ENCODE assay signal across 8 cellular contexts in the genomic region with DNA sequence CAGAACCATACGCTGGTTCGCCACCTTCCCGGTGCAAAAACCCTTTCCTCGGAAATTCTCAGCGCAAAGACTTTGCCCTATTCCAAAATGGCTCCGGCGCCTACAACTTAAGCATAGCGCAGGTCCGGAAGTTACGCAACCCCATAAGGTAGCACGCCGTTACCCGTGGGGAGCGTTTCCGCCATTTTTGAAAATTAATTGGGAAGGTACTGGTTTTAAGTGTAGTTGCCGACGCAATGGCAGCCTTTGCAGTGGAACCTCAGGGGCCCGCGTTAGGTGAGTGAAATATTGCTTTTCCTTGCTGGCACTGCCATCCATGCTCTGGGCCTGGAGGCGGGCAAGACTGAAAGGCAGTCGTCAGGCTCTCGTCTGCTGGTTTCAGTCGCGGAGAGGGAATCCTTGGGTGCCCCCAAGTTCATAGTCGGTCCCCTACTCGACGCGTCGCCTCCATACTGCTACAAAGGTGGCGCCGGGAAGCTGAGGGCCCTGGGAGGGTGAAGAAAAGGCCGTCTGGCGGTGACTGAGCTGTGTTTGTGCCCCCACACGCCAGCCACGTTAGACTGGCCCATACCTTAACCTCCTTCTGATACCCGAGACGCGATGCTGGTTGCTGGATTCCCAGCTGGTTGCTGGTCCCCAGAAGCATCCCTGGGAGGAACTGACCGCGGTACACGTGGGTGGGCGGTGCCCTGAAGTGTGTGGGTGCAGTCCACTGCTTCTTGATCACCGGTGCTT. TPM values are rescaled to one million over a fixed set of nuclear protein-coding genes. Genes with fewer than 3 reads are reported as not detected.
DNase-seq lines count a peak whose midpoint lies in the region; ATAC-seq, FAIRE-seq and TF ChIP-seq lines count a peak whose summit lies in the region.

Gene NUP35 (plus strand): TSS at position 222 of the 735 bp plus-strand sequence. CDS start 15 bp downstream, at position 237.

- WGBS in mammary epithelial cell (ENCODE audit: low coverage, missing lambda C conversion rate): 2% methylated on average over 40 of the region's 43 CpGs
- WGBS in small intestine, 3 donors: 0 to 1% (median 0%) methylated on average over 43 of the region's 43 CpGs

- in situ Hi-C loops in mammary epithelial cell (cut with MboI; ENCODE audit: low sequenced_read_pairs in 2 of 2): no loop called here

- peak; percentile 99 for DNase-seq in NCI-H2227 (lab: John Stamatoyannopoulos, UW; ENCODE audit: unreplicated experiment)
- DNase-seq in WERI-Rb-1: peak; percentile 87
- peak; percentile 91 for DNase-seq in mammary epithelial cell
- DNase-seq in iPS-NIHi11 (ENCODE audit: low spot score): peak; percentile 83
- peak; percentile 93 for DNase-seq in small intestine

- TSS peak; percentile 86 for BruUV-seq in mammary epithelial cell (replicated peaks; lab: Mats Ljungman, UMichigan)

- H3K27me3 ChIP-seq in ACC112 (ENCODE audit: insufficient read depth, low read length): no peaks in the 10 kb centered on the region
- H3K27me3 ChIP-seq in WERI-Rb-1 (ENCODE audit: insufficient read depth, low read depth, severe bottlenecking): no peaks in the 10 kb centered on the region
- H3K27me3 ChIP-seq in mammary epithelial cell (ENCODE audit: insufficient read depth, low read length): no peaks in the 10 kb centered on the region
- no peaks in the 10 kb centered on the region for H3K27me3 ChIP-seq in small intestine (ENCODE audit: control insufficient read depth in 2 of 2, insufficient read depth in 2 of 2, low read length in 2 of 2)

- H2AFZ ChIP-seq in ACC112 (ENCODE audit: low read length, unreplicated experiment): peak within 1 kb of the TSS; percentile 99
- peak within 1 kb of the TSS; percentile 92 for H2AFZ ChIP-seq in mammary epithelial cell (ENCODE audit: low read depth, low read length)

- H3K4me3 ChIP-seq in ACC112 (ENCODE audit: low read depth, low read length) (peak within 1 kb of the TSS; percentile 99), WERI-Rb-1 (ENCODE audit: low read depth, low read length) (peak within 1 kb of the TSS; percentile 99), mammary epithelial cell (replicated peaks in 1 of 3; ENCODE audit: insufficient read depth in 1 of 3, low read depth in 2 of 3, low read length in 3 of 3) (peak within 1 kb of the TSS; percentile 54 to 86 (median 74)), small intestine (ENCODE audit: low read depth in 1 of 2, low read length in 2 of 2) (peak within 1 kb of the TSS; percentile 77 to 85)

- H3K36me3 ChIP-seq in ACC112 (ENCODE audit: insufficient read depth, low read length) (no peaks in the 10 kb centered on the region; the same call in 1 of the 2 replicates), WERI-Rb-1 (peaks cover 5% of the 10 kb centered on the region), mammary epithelial cell (ENCODE audit: insufficient read depth, low read length) (no peaks in the 10 kb centered on the region), small intestine (ENCODE audit: control insufficient read depth in 2 of 2, insufficient read depth in 2 of 2, low read length in 2 of 2) (no peaks in the 10 kb centered on the region)

- no peaks in the 10 kb centered on the region for H3K9me3 ChIP-seq in WERI-Rb-1 (ENCODE audit: severe bottlenecking)
- H3K9me3 ChIP-seq in mammary epithelial cell (replicated peaks; ENCODE audit: insufficient read depth, low read length): no peaks in the 10 kb centered on the region
- no peaks in the 10 kb centered on the region for H3K9me3 ChIP-seq in small intestine (ENCODE audit: control insufficient read depth, low read depth)

- dilution Hi-C loops in mammary epithelial cell (cut with HindIII; ENCODE audit: low sequenced_read_pairs): no loop called here

- intact Hi-C loops in mammary epithelial cell (cut with micrococcal nuclease): loop anchor here (1.0 to 2.0 kb wide), 3 partner anchors 46 to 124 kb away; partner anchors contain the start of gene DUSP19

- peak within 1 kb of the TSS; percentile 94 for H3K4me2 ChIP-seq in mammary epithelial cell (ENCODE audit: insufficient read depth, low read depth, low read length)

- CTCF ChIA-PET in mammary epithelial cell (lab: Charles Lee; ENCODE audit: low non-redundant PET): no interaction called here

- H3K9ac ChIP-seq in mammary epithelial cell (ENCODE audit: insufficient read depth, low read length): peak within 1 kb of the TSS; percentile 94

- H3K27ac ChIP-seq in ACC112 (ENCODE audit: low read depth, low read length) (peak within 1 kb of the TSS; percentile 80), WERI-Rb-1 (peak within 1 kb of the TSS; percentile 86), mammary epithelial cell (ENCODE audit: insufficient read depth, low read depth, low read length) (peak within 1 kb of the TSS; percentile 89), small intestine (ENCODE audit: low read depth in 1 of 2, low read length in 1 of 2) (peak within 1 kb of the TSS; percentile 87 to 99)

- TF ChIP-seq CTCF in WERI-Rb-1 (IDR thresholded peaks at IDR 0.05; ENCODE audit: low read depth, low read length) (no peak), mammary epithelial cell (conservative IDR thresholded peaks at IDR 0.05 in 1 of 2, IDR thresholded peaks at IDR 0.05 in 1 of 2; ENCODE audit: extremely low read depth in 1 of 2, insufficient read depth in 1 of 2, low read depth in 1 of 2, low read length in 2 of 2) (no peak)

- peaks cover 16% of the 10 kb centered on the region for H3K4me1 ChIP-seq in ACC112 (ENCODE audit: control insufficient read depth, insufficient read depth, low read length, unreplicated experiment)
- H3K4me1 ChIP-seq in mammary epithelial cell (ENCODE audit: insufficient read depth, low read length): peaks cover 16% of the 10 kb centered on the region
- peaks cover 2 to 6% of the 10 kb centered on the region in 2 donors for H3K4me1 ChIP-seq in small intestine (ENCODE audit: control insufficient read depth in 2 of 2, insufficient read depth in 1 of 2, low read depth in 1 of 2, low read length in 1 of 2)

- no peak for FAIRE-seq in small intestine (lab: Jason Lieb, UNC)

- no peaks in the 10 kb centered on the region for H4K20me1 ChIP-seq in mammary epithelial cell (ENCODE audit: insufficient read depth, low read length)

- peak; percentile 87 for ATAC-seq in GM18873 (IDR thresholded peaks at IDR 0.05; ENCODE audit: low FRiP score, unreplicated experiment)
- ATAC-seq in HG03139 (IDR thresholded peaks at IDR 0.05; ENCODE audit: unreplicated experiment): peak; percentile 77

- H3K79me2 ChIP-seq in ACC112 (ENCODE audit: control insufficient read depth, insufficient read depth, low read length, unreplicated experiment) (peaks cover 46% of the 10 kb centered on the region), mammary epithelial cell (ENCODE audit: insufficient read depth, low read length) (peaks cover 45% of the 10 kb centered on the region)

RNA-seq across cellular contexts. Expression of gene NUP35, which starts in this region (rescaled TPM):
- 10 to 100 TPM; 15.0 to 19.7 TPM for total RNA-seq in mammary epithelial cell
- polyA plus RNA-seq in mammary epithelial cell (18.6 TPM), small intestine (10 to 100 TPM in 1 of 3 donors, 1 to 10 TPM in 2; 7.0 to 12.0 (median 7.8) TPM)
- 20.9 TPM for polyA minus RNA-seq in mammary epithelial cell

Comparison
In these comparisons a context has a peak if more than half of its experiments do, and no peak if none do; other contexts are left out.
1. Peak in every context shown above with its lines: DNase-seq, ATAC-seq, H3K4me3 ChIP-seq and H3K27ac ChIP-seq.